ENCODE assay signal across 24 cellular contexts in the genomic region with DNA sequence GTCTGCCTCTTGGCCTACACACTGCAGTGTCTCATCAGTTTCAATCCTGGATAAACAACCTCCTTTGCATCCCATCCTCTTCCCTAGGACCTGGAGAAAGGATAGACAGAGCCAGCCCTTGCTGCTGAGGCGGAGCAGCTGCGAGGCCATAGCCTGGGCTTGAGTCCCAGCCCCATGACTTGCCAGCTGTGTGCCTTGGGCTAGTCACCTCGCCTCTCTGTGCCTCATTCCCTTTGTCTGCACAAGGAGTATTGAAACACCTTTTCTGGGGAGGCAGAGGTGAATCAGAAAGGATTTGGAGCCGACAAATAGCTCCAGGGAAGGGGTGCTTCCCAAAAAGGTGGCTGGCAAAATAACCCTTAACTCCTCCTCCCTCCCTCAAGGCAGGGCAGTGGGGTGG.
DNase-seq lines count a peak whose midpoint lies in the region; TF ChIP-seq lines count a peak whose summit lies in the region.
"Had no signal": no experiment of that assay in that cellular context is flagged by ENCODE, and none has a peak within 500 bp of the region (broad histone marks: within the 10 kb centered on the region; RNA-seq: fewer than 3 reads in every experiment).

No MANE protein-coding gene starts in this region.

- H2BK120ac ChIP-seq in H9 (ENCODE audit: low read depth, low read length, poor library complexity, severe bottlenecking) = no peak overlapping the region

- H4K20me1 ChIP-seq in H9 (ENCODE audit: control insufficient read depth, insufficient read depth, insufficient read length) = no peaks in the 10 kb centered on the region
- no peaks in the 10 kb centered on the region for H4K20me1 ChIP-seq in osteoblast (ENCODE audit: insufficient read depth, low read length)

- H2BK20ac ChIP-seq in H9 (ENCODE audit: low read depth, low read length, poor library complexity, severe bottlenecking) = no peak overlapping the region

- H3K4me3 ChIP-seq in epithelial cell of esophagus (ENCODE audit: low read length) (no peak overlapping the region), osteoblast (ENCODE audit: insufficient read depth, low read length) (no peak overlapping the region)
- H3K4me3 ChIP-seq: dorsolateral prefrontal cortex, Peyer's patch, SJSA1, tibial nerve had no signal

- no peak overlapping the region for H3K4ac ChIP-seq in H9 (ENCODE audit: low read depth, low read length)

- H2BK12ac ChIP-seq in H9 (ENCODE audit: insufficient read length, low read depth, low read length) = no peak overlapping the region

- no peak overlapping the region for H3K4me2 ChIP-seq in H9 (ENCODE audit: insufficient read depth, insufficient read length, low read length)
- no peak overlapping the region for H3K4me2 ChIP-seq in osteoblast (ENCODE audit: insufficient read depth, low read length)

- intact Hi-C loops in activated naive CD4-positive, alpha-beta T cell treated with anti-CD3 and anti-CD28 coated beads for 36 hours (cut with micrococcal nuclease) = no loop called here

- H3K79me2 ChIP-seq in H9 (ENCODE audit: insufficient read depth, low read length) (no peaks in the 10 kb centered on the region), osteoblast (ENCODE audit: insufficient read depth, low read length) (no peaks in the 10 kb centered on the region)

- no peaks in the 10 kb centered on the region for H3K36me3 Mint-ChIP-seq in activated naive CD4-positive, alpha-beta T cell treated with anti-CD3 and anti-CD28 coated beads for 36 hours (ENCODE audit: low read depth)
- H3K36me3 Mint-ChIP-seq in H9 (ENCODE audit: insufficient read depth in 1 of 3, low read depth in 3 of 3) = no peaks in the 10 kb centered on the region
- H3K36me3 Mint-ChIP-seq: activated naive CD4-positive, alpha-beta T cell treated with anti-CD3 and anti-CD28 coated beads, Interleukin-2, amount 50 U/mL, for 72 hours; CD8-positive, alpha-beta memory T cell; memory B cell had no signal

- no peak overlapping the region for H3K4me3 Mint-ChIP-seq in activated naive CD4-positive, alpha-beta T cell treated with anti-CD3 and anti-CD28 coated beads for 36 hours
- H3K4me3 Mint-ChIP-seq in H9 = no peak overlapping the region
- H3K4me3 Mint-ChIP-seq: IgD-negative memory B cell, memory B cell had no signal

- no peak overlapping the region for H2BK5ac ChIP-seq in H9 (ENCODE audit: insufficient read length, low read length)

- no peaks in the 10 kb centered on the region for H3K4me1 ChIP-seq in H9 (ENCODE audit: insufficient read depth, low read length)
- H3K4me1 ChIP-seq in osteoblast (ENCODE audit: insufficient read depth, low read length) = no peaks in the 10 kb centered on the region
- H3K4me1 ChIP-seq: Peyer's patch, tibial nerve had no signal

- no peak overlapping the region for H3K14ac ChIP-seq in H9 (ENCODE audit: insufficient read depth, low read length)

- H3K79me1 ChIP-seq in H9 (ENCODE audit: insufficient read depth, low read depth, low read length, poor library complexity, severe bottlenecking) = no peaks in the 10 kb centered on the region

- no peak overlapping the region for H3K27ac Mint-ChIP-seq in activated naive CD4-positive, alpha-beta T cell treated with anti-CD3 and anti-CD28 coated beads for 36 hours
- H3K27ac Mint-ChIP-seq in H9 = no peak overlapping the region
- H3K27ac Mint-ChIP-seq: activated naive CD4-positive, alpha-beta T cell treated with anti-CD3 and anti-CD28 coated beads, Interleukin-2, amount 50 U/mL, for 72 hours; CD8-positive, alpha-beta memory T cell; IgD-negative memory B cell; memory B cell had no signal

- no peaks in the 10 kb centered on the region for H3K27me3 Mint-ChIP-seq in activated naive CD4-positive, alpha-beta T cell treated with anti-CD3 and anti-CD28 coated beads for 36 hours (ENCODE audit: low read depth)
- H3K27me3 Mint-ChIP-seq in H9 (ENCODE audit: low read depth) = peaks cover 9% of the 10 kb centered on the region

- H3K23ac ChIP-seq in H9 (ENCODE audit: insufficient read length, low read depth, low read length) = no peak overlapping the region

- H2AK5ac ChIP-seq in H9 (ENCODE audit: insufficient read length, low read length) = no peak overlapping the region

- no peak overlapping the region for H3T11ph ChIP-seq in H9 (ENCODE audit: low read length)

- no peaks in the 10 kb centered on the region for H3K27me3 ChIP-seq in H9 (ENCODE audit: insufficient read depth, low read length)
- H3K27me3 ChIP-seq in osteoblast (ENCODE audit: insufficient read depth, low read length) = peaks cover 7% of the 10 kb centered on the region
- H3K27me3 ChIP-seq: dorsolateral prefrontal cortex, Peyer's patch, tibial nerve had no signal

- no peak overlapping the region for H3K56ac ChIP-seq in H9 (ENCODE audit: insufficient read length, low read depth, low read length)

- no peak overlapping the region for H4K8ac ChIP-seq in H9 (replicated peaks; ENCODE audit: insufficient read length, low read depth, low read length)

- CTCF ChIA-PET in activated naive CD4-positive, alpha-beta T cell treated with anti-CD3 and anti-CD28 coated beads for 36 hours (lab: Charles Lee) = no interaction called here

- no peak overlapping the region for H4K91ac ChIP-seq in H9 (ENCODE audit: insufficient read length, low read depth, low read length)

- H3K18ac ChIP-seq in H9 (ENCODE audit: insufficient read length, low read depth, low read length) = no peak overlapping the region

- peak; percentile 3 for DNase-seq in activated naive CD4-positive, alpha-beta T cell treated with anti-CD3 and anti-CD28 coated beads, Interleukin-2, amount 50 U/mL, for 16 hours
- DNase-seq in activated naive CD4-positive, alpha-beta T cell treated with anti-CD3 and anti-CD28 coated beads for 36 hours = no peak
- DNase-seq in H9 (peak; percentile 20), epithelial cell of esophagus (ENCODE audit: low read depth) (peak; percentile 53), osteoblast (ENCODE audit: insufficient read length, low spot score, missing footprints) (peak; percentile 77), DMS 273 (lab: John Stamatoyannopoulos, UW; ENCODE audit: unreplicated experiment) (no peak), hippocampal formation (lab: John Stamatoyannopoulos, UW) (no peak), NCI-H226 (no peak)
- DNase-seq: activated CD4-positive, CD25-positive, alpha-beta regulatory T cell; AML-193; CD8-positive, alpha-beta memory T cell; cerebellar nuclear complex; DMS53; NCI-H1105; NCI-H2029 treated with DMSO at 0.1 percent for 48 hours; NCI-H2227 treated with DMSO at 0.1 percent for 48 hours; NCI-H69; Peyer's patch had no signal

- H3K9me3 ChIP-seq in H9 (ENCODE audit: control insufficient read depth, low read depth, low read length) (no peaks in the 10 kb centered on the region), osteoblast (ENCODE audit: low read depth, low read length) (no peaks in the 10 kb centered on the region)
- H3K9me3 ChIP-seq: Peyer's patch, SJSA1 had no signal

- WGBS in H9 (ENCODE audit: extremely low coverage, insufficient read length, low lambda C conversion rate) = no CpG with 5 or more reads among the region's 4 CpGs

- TF ChIP-seq CTCF in H9 (conservative IDR thresholded peaks at IDR 0.05) = no peak
- no peak for TF ChIP-seq CTCF in epithelial cell of esophagus (IDR thresholded peaks at IDR 0.05; ENCODE audit: insufficient read depth, low read depth, low read length, missing control alignments)
- no peak for TF ChIP-seq CTCF in osteoblast (IDR thresholded peaks at IDR 0.05; ENCODE audit: extremely low read depth, low read depth, low read length)

- no peak overlapping the region for H2BK15ac ChIP-seq in H9 (ENCODE audit: low read depth, low read length)

- no peaks in the 10 kb centered on the region for H3K36me3 ChIP-seq in osteoblast (ENCODE audit: insufficient read depth, low read length)
- H3K36me3 ChIP-seq: Peyer's patch, SJSA1, tibial nerve had no signal

- H3K4me1 Mint-ChIP-seq in activated naive CD4-positive, alpha-beta T cell treated with anti-CD3 and anti-CD28 coated beads for 36 hours (ENCODE audit: low read depth) = no peaks in the 10 kb centered on the region
- H3K4me1 Mint-ChIP-seq in H9 = peaks cover 6 to 13% of the 10 kb centered on the region in 2 experiments
- H3K4me1 Mint-ChIP-seq: CD8-positive, alpha-beta memory T cell; IgD-negative memory B cell; memory B cell had no signal

- H3K27ac ChIP-seq in H9 (ENCODE audit: insufficient read length, low read depth, low read length) (no peak overlapping the region), osteoblast (ENCODE audit: low read depth, low read length) (no peak overlapping the region)
- H3K27ac ChIP-seq: Peyer's patch, SJSA1, tibial nerve had no signal

- H3K23me2 ChIP-seq in H9 (ENCODE audit: insufficient read length, low read depth, low read length, poor library complexity, severe bottlenecking) = no peaks in the 10 kb centered on the region

- no peak overlapping the region for H2AFZ ChIP-seq in H9 (ENCODE audit: low read length)
- no peak overlapping the region for H2AFZ ChIP-seq in osteoblast (ENCODE audit: low read length)

- no peak overlapping the region for H3K9ac ChIP-seq in H9 (ENCODE audit: extremely low read depth, insufficient read length, low read length)

- H4K5ac ChIP-seq in H9 (ENCODE audit: insufficient read length, low read depth, low read length) = no peak overlapping the region

- peaks cover 2% of the 10 kb centered on the region for H3K9me3 Mint-ChIP-seq in activated naive CD4-positive, alpha-beta T cell treated with anti-CD3 and anti-CD28 coated beads for 36 hours
- H3K9me3 Mint-ChIP-seq in H9 = no peaks in the 10 kb centered on the region; a peak in 1 of 5 replicates
- H3K9me3 Mint-ChIP-seq: activated naive CD4-positive, alpha-beta T cell treated with anti-CD3 and anti-CD28 coated beads, Interleukin-2, amount 50 U/mL, for 72 hours had no signal

Comparison
In these comparisons a context has a peak if more than half of its experiments do, and no peak if none do; other contexts are left out.
1. DNase-seq: peak in activated naive CD4-positive, alpha-beta T cell treated with anti-CD3 and anti-CD28 coated beads, Interleukin-2, amount 50 U/mL, for 16 hours (single experiment), H9 (single experiment), epithelial cell of esophagus (single experiment) and osteoblast (single experiment); none in activated naive CD4-positive, alpha-beta T cell treated with anti-CD3 and anti-CD28 coated beads for 36 hours (single experiment), DMS 273 (single experiment), hippocampal formation (0 of 2) and NCI-H226 (single experiment).